In genomic region chr3:48466386-48467109, GRCh38 we compare ENCODE assay signal across 8 cellular contexts. TPM values are rescaled to one million over a fixed set of nuclear protein-coding genes. Genes with fewer than 3 reads are reported as not detected.
A peak's percentile ranks its signal among the peaks of the same experiment; 100 is the strongest.
DNase-seq lines count a peak whose midpoint lies in the region; ATAC-seq and TF ChIP-seq lines count a peak whose summit lies in the region.

No MANE protein-coding gene starts in this region.

- TF ChIP-seq CTCF in A673 (conservative IDR thresholded peaks at IDR 0.05; ENCODE audit: low read depth, low read length) (no peak), OCI-LY1 (IDR thresholded peaks at IDR 0.05; ENCODE audit: low read length) (no peak), breast epithelium (IDR thresholded peaks at IDR 0.05) (no peak), liver (IDR thresholded peaks at IDR 0.05; ENCODE audit: low read depth, low read length, missing input control) (no peak)

- H3K9me2 ChIP-seq in OCI-LY1 (ENCODE audit: low read depth, low read length), result no peaks in the 10 kb centered on the region

- H2AFZ ChIP-seq in OCI-LY1 (ENCODE audit: low read length), result no peak overlapping the region

- no peaks in the 10 kb centered on the region for H3K9me3 ChIP-seq in A673 (ENCODE audit: low read depth, low read length, poor library complexity, severe bottlenecking)
- no peaks in the 10 kb centered on the region for H3K9me3 ChIP-seq in OCI-LY1 (ENCODE audit: low read length)
- no peaks in the 10 kb centered on the region for H3K9me3 ChIP-seq in breast epithelium
- H3K9me3 ChIP-seq in liver (ENCODE audit: control insufficient read depth in 4 of 4, low read length in 3 of 4), result no peaks in the 10 kb centered on the region

- CTCF ChIA-PET in A673 (lab: Charles Lee), result no interaction called here

- H3K36me3 ChIP-seq in A673 (ENCODE audit: insufficient read depth, low read length, poor library complexity, severe bottlenecking) (peaks cover 4% of the 10 kb centered on the region), OCI-LY1 (ENCODE audit: insufficient read depth, low read length) (peaks cover 34% of the 10 kb centered on the region; the same call in 1 of the 2 replicates), breast epithelium (no peaks in the 10 kb centered on the region), liver (ENCODE audit: control insufficient read depth in 4 of 4, insufficient read depth in 3 of 4, low read depth in 1 of 4, low read length in 3 of 4) (peaks cover 0 to 5% (median under 1%) of the 10 kb centered on the region in 4 donors)

- TSS peak; percentile 68 for BruUV-seq in A673 (replicated peaks; lab: Mats Ljungman, UMichigan)

- DNase-seq in A673 (ENCODE audit: low spot score), result no peak
- no peak for DNase-seq in breast epithelium (ENCODE audit: low spot score in 2 of 2)
- DNase-seq in substantia nigra (lab: John Stamatoyannopoulos, UW), result peak in 15 of 49 donors; percentile 18 to 60 (median 40)
- no peak for DNase-seq in NK-92 treated with Interleukin-12 subunit alpha and Interleukin-12 subunit beta, amount 100 ng/mL, for 24 hours (lab: John Stamatoyannopoulos, UW)
- no peak for DNase-seq in T-helper 9 cell

- H3K27ac ChIP-seq in A673 (ENCODE audit: low read depth, low read length, poor library complexity, severe bottlenecking) (peak overlapping the region; percentile 86), OCI-LY1 (ENCODE audit: low read depth, low read length, poor library complexity, severe bottlenecking) (peak overlapping the region; percentile 72), breast epithelium (peak overlapping the region; percentile 99 to 100), liver (ENCODE audit: low read depth in 1 of 2, low read length in 2 of 2) (peak overlapping the region; percentile 92 to 95), substantia nigra (ENCODE audit: low read depth, low read length, poor library complexity, severe bottlenecking) (peak overlapping the region; percentile 98)

- H3K4me1 ChIP-seq in A673 (ENCODE audit: insufficient read depth, low read length, poor library complexity, severe bottlenecking) (peaks cover 12% of the 10 kb centered on the region), OCI-LY1 (ENCODE audit: insufficient read depth, low read length, severe bottlenecking) (peaks cover 55% of the 10 kb centered on the region), breast epithelium (peaks cover 19 to 31% of the 10 kb centered on the region in 2 donors), liver (ENCODE audit: control insufficient read depth in 4 of 4, insufficient read depth in 4 of 4, low read length in 3 of 4) (peaks cover 15 to 62% (median 51%) of the 10 kb centered on the region in 4 donors)

- no peak for TF ChIP-seq POLR2A in breast epithelium (IDR thresholded peaks at IDR 0.05)

- POLR2A ChIA-PET in A673 (lab: Charles Lee; ENCODE audit: low non-redundant PET), result interaction anchor here (0.6 kb wide), 1 partner anchor 64 kb away, joined by 3 read pairs; no protein-coding TSS in a partner anchor

- H4K20me1 ChIP-seq in OCI-LY1 (ENCODE audit: insufficient read depth, low read length), result no peaks in the 10 kb centered on the region

- no peaks in the 10 kb centered on the region for H3F3A ChIP-seq in OCI-LY1 (ENCODE audit: insufficient read depth, low read length)

- H3K4me2 ChIP-seq in OCI-LY1 (ENCODE audit: low read length), result peak overlapping the region; percentile 82

- H3K27me3 ChIP-seq in A673 (replicated peaks; ENCODE audit: insufficient read depth, low read depth, low read length, poor library complexity) (no peaks in the 10 kb centered on the region), OCI-LY1 (ENCODE audit: insufficient read depth, low read length) (no peaks in the 10 kb centered on the region), breast epithelium (no peaks in the 10 kb centered on the region), liver (ENCODE audit: control insufficient read depth in 4 of 4, insufficient read depth in 4 of 4, low read length in 3 of 4) (no peaks in the 10 kb centered on the region)

- WGBS in liver, result 40% methylated on average over 19 of the region's 19 CpGs

- H3K4me3 ChIP-seq in A673 (ENCODE audit: low read depth, low read length, poor library complexity, severe bottlenecking) (peak overlapping the region; percentile 44), OCI-LY1 (ENCODE audit: low read depth, low read length, poor library complexity, severe bottlenecking) (peak overlapping the region; percentile 68), breast epithelium (peak overlapping the region; percentile 56 to 72 (median 58)), liver (ENCODE audit: low read depth in 1 of 3, low read length in 3 of 3) (peak overlapping the region; percentile 49 to 59 (median 50))

- H3K9ac ChIP-seq in OCI-LY1 (ENCODE audit: low read length) (peak overlapping the region; percentile 82), liver (ENCODE audit: low read depth in 1 of 2, low read length in 2 of 2) (peak overlapping the region; percentile 43 to 72)

- no peaks in the 10 kb centered on the region for H3K79me2 ChIP-seq in OCI-LY1 (ENCODE audit: insufficient read depth, low read length)

- ATAC-seq in GM19351 (IDR thresholded peaks at IDR 0.05; ENCODE audit: unreplicated experiment), result peak; percentile 27

- no peak for TF ChIP-seq RAD21 in liver (IDR thresholded peaks at IDR 0.05)

- intact Hi-C loops in A673 (cut with micrococcal nuclease; ENCODE audit: unreplicated experiment) (no loop called here), breast epithelium (cut with DNase I; ENCODE audit: low total_unique reads) (no loop called here)

TF ChIP-seq in liver, 16 proteins besides CTCF, POLR2A, EP300 and RAD21 (continues in another document):
- TF ChIP-seq EGR1 (IDR thresholded peaks at IDR 0.05; ENCODE audit: low read depth in 2 of 2) (no peak), FOXA1 (IDR thresholded peaks at IDR 0.05) (no peak), FOXA2 (IDR thresholded peaks at IDR 0.05) (no peak), YY1 (IDR thresholded peaks at IDR 0.05) (no peak), HNF4A (conservative IDR thresholded peaks at IDR 0.05) (no peak), NR2F2 (IDR thresholded peaks at IDR 0.05) (no peak), HNF4G (IDR thresholded peaks at IDR 0.05) (no peak), TAF1 (conservative IDR thresholded peaks at IDR 0.05) (no peak), SP1 (IDR thresholded peaks at IDR 0.05) (no peak), GABPA (IDR thresholded peaks at IDR 0.05 in 1 of 2, conservative IDR thresholded peaks at IDR 0.05 in 1 of 2) (no peak)
- TF ChIP-seq, protein P1, sequence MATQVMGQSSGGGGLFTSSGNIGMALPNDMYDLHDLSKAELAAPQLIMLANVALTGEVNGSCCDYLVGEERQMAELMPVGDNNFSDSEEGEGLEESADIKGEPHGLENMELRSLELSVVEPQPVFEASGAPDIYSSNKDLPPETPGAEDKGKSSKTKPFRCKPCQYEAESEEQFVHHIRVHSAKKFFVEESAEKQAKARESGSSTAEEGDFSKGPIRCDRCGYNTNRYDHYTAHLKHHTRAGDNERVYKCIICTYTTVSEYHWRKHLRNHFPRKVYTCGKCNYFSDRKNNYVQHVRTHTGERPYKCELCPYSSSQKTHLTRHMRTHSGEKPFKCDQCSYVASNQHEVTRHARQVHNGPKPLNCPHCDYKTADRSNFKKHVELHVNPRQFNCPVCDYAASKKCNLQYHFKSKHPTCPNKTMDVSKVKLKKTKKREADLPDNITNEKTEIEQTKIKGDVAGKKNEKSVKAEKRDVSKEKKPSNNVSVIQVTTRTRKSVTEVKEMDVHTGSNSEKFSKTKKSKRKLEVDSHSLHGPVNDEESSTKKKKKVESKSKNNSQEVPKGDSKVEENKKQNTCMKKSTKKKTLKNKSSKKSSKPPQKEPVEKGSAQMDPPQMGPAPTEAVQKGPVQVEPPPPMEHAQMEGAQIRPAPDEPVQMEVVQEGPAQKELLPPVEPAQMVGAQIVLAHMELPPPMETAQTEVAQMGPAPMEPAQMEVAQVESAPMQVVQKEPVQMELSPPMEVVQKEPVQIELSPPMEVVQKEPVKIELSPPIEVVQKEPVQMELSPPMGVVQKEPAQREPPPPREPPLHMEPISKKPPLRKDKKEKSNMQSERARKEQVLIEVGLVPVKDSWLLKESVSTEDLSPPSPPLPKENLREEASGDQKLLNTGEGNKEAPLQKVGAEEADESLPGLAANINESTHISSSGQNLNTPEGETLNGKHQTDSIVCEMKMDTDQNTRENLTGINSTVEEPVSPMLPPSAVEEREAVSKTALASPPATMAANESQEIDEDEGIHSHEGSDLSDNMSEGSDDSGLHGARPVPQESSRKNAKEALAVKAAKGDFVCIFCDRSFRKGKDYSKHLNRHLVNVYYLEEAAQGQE (IDR thresholded peaks at IDR 0.05), result no peak
- TF ChIP-seq, protein P2, sequence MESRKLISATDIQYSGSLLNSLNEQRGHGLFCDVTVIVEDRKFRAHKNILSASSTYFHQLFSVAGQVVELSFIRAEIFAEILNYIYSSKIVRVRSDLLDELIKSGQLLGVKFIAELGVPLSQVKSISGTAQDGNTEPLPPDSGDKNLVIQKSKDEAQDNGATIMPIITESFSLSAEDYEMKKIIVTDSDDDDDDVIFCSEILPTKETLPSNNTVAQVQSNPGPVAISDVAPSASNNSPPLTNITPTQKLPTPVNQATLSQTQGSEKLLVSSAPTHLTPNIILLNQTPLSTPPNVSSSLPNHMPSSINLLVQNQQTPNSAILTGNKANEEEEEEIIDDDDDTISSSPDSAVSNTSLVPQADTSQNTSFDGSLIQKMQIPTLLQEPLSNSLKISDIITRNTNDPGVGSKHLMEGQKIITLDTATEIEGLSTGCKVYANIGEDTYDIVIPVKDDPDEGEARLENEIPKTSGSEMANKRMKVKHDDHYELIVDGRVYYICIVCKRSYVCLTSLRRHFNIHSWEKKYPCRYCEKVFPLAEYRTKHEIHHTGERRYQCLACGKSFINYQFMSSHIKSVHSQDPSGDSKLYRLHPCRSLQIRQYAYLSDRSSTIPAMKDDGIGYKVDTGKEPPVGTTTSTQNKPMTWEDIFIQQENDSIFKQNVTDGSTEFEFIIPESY (IDR thresholded peaks at IDR 0.05), result no peak

RNA-seq across cellular contexts. Expression of gene ATRIP, which starts 20.0 kb away (rescaled TPM):
- total RNA-seq in A673 (2021), result 9.5 and 9.7 TPM in 2 replicates
- total RNA-seq in breast epithelium, result 1 to 10 TPM; 8.2 to 8.6 (median 8.2) TPM
- 1 to 10 TPM; 3.3 to 4.6 TPM for total RNA-seq in liver
- 1 to 10 TPM; 1.7 to 2.5 TPM for polyA plus RNA-seq in liver

RNA-seq across cellular contexts. Expression of gene TMA7, which starts 26.5 kb away (rescaled TPM):
- 118 and 152 TPM in 2 replicates for total RNA-seq in A673 (2021)
- total RNA-seq in breast epithelium, result 100 to 1,000 TPM; 270 to 343 (median 333) TPM
- 10 to 100 TPM; 75.2 to 92.0 TPM for total RNA-seq in liver
- 100 to 1,000 TPM; 134 to 241 TPM for polyA plus RNA-seq in liver

RNA-seq across cellular contexts. Expression of gene CCDC51, which starts 26.6 kb away (rescaled TPM):
- 11.7 and 11.8 TPM in 2 replicates for total RNA-seq in A673 (2021)
- 10 to 100 TPM; 12.5 to 14.7 (median 13.9) TPM for total RNA-seq in breast epithelium
- 10 to 100 TPM in 1 of 2 donors, 1 to 10 TPM in 1; 7.9 to 12.7 TPM for total RNA-seq in liver
- polyA plus RNA-seq in liver, result 10 to 100 TPM in 1 of 2 donors, 1 to 10 TPM in 1; 9.2 to 13.7 TPM

RNA-seq across cellular contexts. Expression of gene PLXNB1, which starts 36.7 kb away (rescaled TPM):
- 24.6 and 38.0 TPM in 2 replicates for total RNA-seq in A673 (2021)
- total RNA-seq in breast epithelium, result 100 to 1,000 TPM in 2 of 3 donors, 10 to 100 TPM in 1; 60.2 to 182 (median 148) TPM
- 100 to 1,000 TPM in 1 of 2 donors, 10 to 100 TPM in 1; 90.0 to 204 TPM for total RNA-seq in liver
- polyA plus RNA-seq in liver, result 10 to 100 TPM; 38.1 to 55.7 TPM

RNA-seq across cellular contexts. Expression of gene SHISA5, which starts 37.4 kb away (rescaled TPM):
- total RNA-seq in A673 (2021), result 61.8 and 63.5 TPM in 2 replicates
- 10 to 100 TPM; 65.6 to 90.1 (median 77.0) TPM for total RNA-seq in breast epithelium
- total RNA-seq in liver, result 10 to 100 TPM; 40.7 to 50.3 TPM
- polyA plus RNA-seq in liver, result 100 to 1,000 TPM; 101 to 104 TPM
